Comparison of ENCODE assay signal across 31 cellular contexts in the genomic region with DNA sequence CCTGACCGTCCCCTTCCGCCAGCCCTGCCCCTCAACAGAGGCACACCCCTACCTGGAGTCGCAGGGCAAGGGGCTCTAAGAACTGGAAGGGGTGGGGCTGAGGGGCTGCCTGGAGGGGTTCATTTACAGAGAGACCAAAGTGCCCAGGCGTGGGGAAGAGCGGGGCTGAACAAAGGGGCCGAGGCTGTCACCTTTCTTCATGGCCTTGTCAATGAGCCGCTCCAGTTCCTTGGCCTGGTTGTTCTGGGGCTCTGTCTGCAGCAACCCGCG. TPM values are rescaled to one million over a fixed set of nuclear protein-coding genes. Genes with fewer than 3 reads are reported as not detected.
DNase-seq lines count a peak whose midpoint lies in the region; ATAC-seq, FAIRE-seq and TF ChIP-seq lines count a peak whose summit lies in the region.
"Had no signal": no experiment of that assay in that cellular context is flagged by ENCODE, and none has a peak within 500 bp of the region (broad histone marks: within the 10 kb centered on the region; RNA-seq: fewer than 3 reads in every experiment).

No MANE protein-coding gene starts in this region.

- no peaks in the 10 kb centered on the region for H3K36me3 ChIP-seq in breast epithelium
- peaks cover 56% of the 10 kb centered on the region for H3K36me3 ChIP-seq in K562 (ENCODE audit: control insufficient read depth, insufficient read depth, low read length)
- H3K36me3 ChIP-seq in thyroid gland = peaks cover 16% of the 10 kb centered on the region in 2 donors

- no peak for TF ChIP-seq EP300 in K562 (IDR thresholded peaks at IDR 0.05; ENCODE audit: low read length)

- H3K9me3 ChIP-seq in breast epithelium (no peaks in the 10 kb centered on the region), K562 (replicated peaks; ENCODE audit: control insufficient read depth, insufficient read depth, low read depth, low read length) (no peaks in the 10 kb centered on the region), thyroid gland (no peaks in the 10 kb centered on the region)
- H3K9me3 ChIP-seq: thoracic aorta had no signal

- intact Hi-C loops in breast epithelium (cut with DNase I; ENCODE audit: low total_unique reads) (loop anchor here (5.0 kb wide), 1 partner anchor 937 kb away; no protein-coding TSS in a partner anchor), MCF 10A (cut with micrococcal nuclease) (loop anchor here (5.0 kb wide), 1 partner anchor 42 kb away; no protein-coding TSS in a partner anchor), K562 (cut with micrococcal nuclease) (no loop called here), thyroid gland (cut with DNase I) (no loop called here)
- intact Hi-C loops in activated CD4-positive, alpha-beta memory T cell treated with anti-CD3 and anti-CD28 coated beads for 36 hours (cut with micrococcal nuclease) = no loop called here

- H3K9me3 Mint-ChIP-seq in MCF 10A (ENCODE audit: unreplicated experiment) (no peaks in the 10 kb centered on the region), neural crest cell (no peaks in the 10 kb centered on the region)
- H3K9me3 Mint-ChIP-seq in activated CD4-positive, alpha-beta memory T cell treated with anti-CD3 and anti-CD28 coated beads for 36 hours = no peaks in the 10 kb centered on the region
- H3K9me3 Mint-ChIP-seq: activated CD4-positive, alpha-beta T cell treated with anti-CD3 and anti-CD28 coated beads, Interleukin-2, amount 10 ng/mL, durations not matched to agents 7 days and 5 days; activated naive CD4-positive, alpha-beta T cell treated with anti-CD3 and anti-CD28 coated beads, Interleukin-2, amount 50 U/mL, for 24 hours; activated T-helper 1 cell treated with anti-CD3 and anti-CD28 coated beads, Interleukin-12 subunit alpha, Interleukin-12 subunit beta, Interleukin-2, Interleukin-4 antibody, amounts not matched to agents 30 ng/mL and 10 ng/mL and 1 ng/mL, durations not matched to agents 14 hours and 24 hours and 36 hours; naive thymus-derived CD4-positive, alpha-beta T cell had no signal

- TF ChIP-seq POLR2A in breast epithelium (IDR thresholded peaks at IDR 0.05) (no peak), K562 (conservative IDR thresholded peaks at IDR 0.05) (no peak), thyroid gland (IDR thresholded peaks at IDR 0.05) (no peak)

- CTCF ChIA-PET in MCF 10A (lab: Yijun Ruan, JAX) (no interaction called here), K562 (lab: Yijun Ruan, JAX; ENCODE audit: low intra/inter-chr PET ratio) (no interaction called here)
- CTCF ChIA-PET in activated CD4-positive, alpha-beta memory T cell treated with anti-CD3 and anti-CD28 coated beads for 36 hours (lab: Charles Lee) = no interaction called here

- no peak for TF ChIP-seq CTCF in breast epithelium (IDR thresholded peaks at IDR 0.05)
- TF ChIP-seq CTCF in MCF 10A (IDR thresholded peaks at IDR 0.05; ENCODE audit: unreplicated experiment) = no peak
- TF ChIP-seq CTCF in K562 (IDR thresholded peaks at IDR 0.05 in 2 of 3, conservative IDR thresholded peaks at IDR 0.05 in 1 of 3; ENCODE audit: insufficient read depth in 2 of 3, low read depth in 1 of 3, low read length in 3 of 3) = no peak
- no peak for TF ChIP-seq CTCF in neural crest cell (conservative IDR thresholded peaks at IDR 0.05)
- no peak for TF ChIP-seq CTCF in thyroid gland (IDR thresholded peaks at IDR 0.05)

- H3K27me3 ChIP-seq in breast epithelium (no peaks in the 10 kb centered on the region), K562 (ENCODE audit: control insufficient read depth in 2 of 2, insufficient read depth in 2 of 2, low read length in 2 of 2) (no peaks in the 10 kb centered on the region), thyroid gland (no peaks in the 10 kb centered on the region)

- in situ Hi-C loops in K562 (cut with MboI) = no loop called here

- peaks cover 32% of the 10 kb centered on the region for H3K79me2 ChIP-seq in K562 (ENCODE audit: control insufficient read depth, insufficient read depth, low read length)

- H3K27ac ChIP-seq in breast epithelium = peak overlapping the region; percentile 71 to 93
- peak overlapping the region; percentile 24; the same call in 1 of the 3 replicates for H3K27ac ChIP-seq in K562 (ENCODE audit: extremely low read depth, low read depth, low read length)
- peak overlapping the region in 2 of 3 donors; percentile 74 to 81 for H3K27ac ChIP-seq in thyroid gland
- H3K27ac ChIP-seq: GM23248, thoracic aorta had no signal

- ATAC-seq in K562 (no peak), GM18511 (IDR thresholded peaks at IDR 0.05; ENCODE audit: unreplicated experiment) (no peak)
- ATAC-seq: naive thymus-derived CD4-positive, alpha-beta T cell; sciatic nerve had no signal

- no peak for FAIRE-seq in K562 (lab: Jason Lieb, UNC)
- FAIRE-seq: astrocyte, keratinocyte had no signal

- 92% methylated on average over 9 of the region's 9 CpGs for WGBS in K562 (ENCODE audit: insufficient coverage, low coverage, missing lambda C conversion rate)
- WGBS in thyroid gland, 2 donors = 96 to 97% methylated on average over 7 to 9 of the region's 9 CpGs

- H3K4me2 ChIP-seq in K562 (ENCODE audit: insufficient read depth, low read length) = no peak overlapping the region

- H3K4me3 Mint-ChIP-seq in MCF 10A (ENCODE audit: unreplicated experiment) = no peak overlapping the region
- peak overlapping the region; percentile 47 for H3K4me3 Mint-ChIP-seq in neural crest cell
- no peak overlapping the region for H3K4me3 Mint-ChIP-seq in activated CD4-positive, alpha-beta memory T cell treated with anti-CD3 and anti-CD28 coated beads for 36 hours
- H3K4me3 Mint-ChIP-seq: activated CD4-positive, alpha-beta T cell treated with anti-CD3 and anti-CD28 coated beads, Interleukin-2, amount 10 ng/mL, durations not matched to agents 7 days and 5 days; activated naive CD4-positive, alpha-beta T cell treated with anti-CD3 and anti-CD28 coated beads, Interleukin-2, amount 50 U/mL, for 24 hours; activated T-helper 1 cell treated with anti-CD3 and anti-CD28 coated beads, Interleukin-12 subunit alpha, Interleukin-12 subunit beta, Interleukin-2, Interleukin-4 antibody, amounts not matched to agents 30 ng/mL and 10 ng/mL and 1 ng/mL, durations not matched to agents 14 hours and 24 hours and 36 hours had no signal

- peaks cover 7% of the 10 kb centered on the region; the same call in 1 of the 2 replicates for H4K20me1 ChIP-seq in K562 (replicated peaks; ENCODE audit: control insufficient read depth, insufficient read depth, low read length)

- no peaks in the 10 kb centered on the region for H3K27me3 Mint-ChIP-seq in MCF 10A (ENCODE audit: insufficient read depth, unreplicated experiment)
- peaks cover 2% of the 10 kb centered on the region for H3K27me3 Mint-ChIP-seq in neural crest cell (ENCODE audit: low read depth)
- H3K27me3 Mint-ChIP-seq in activated CD4-positive, alpha-beta memory T cell treated with anti-CD3 and anti-CD28 coated beads for 36 hours = no peaks in the 10 kb centered on the region
- H3K27me3 Mint-ChIP-seq: activated CD4-positive, alpha-beta T cell treated with anti-CD3 and anti-CD28 coated beads, Interleukin-2, amount 10 ng/mL, durations not matched to agents 7 days and 5 days; activated naive CD4-positive, alpha-beta T cell treated with anti-CD3 and anti-CD28 coated beads, Interleukin-2, amount 50 U/mL, for 24 hours; naive thymus-derived CD4-positive, alpha-beta T cell had no signal

- no peak for TF ChIP-seq RAD21 in K562 (CRISPR knock-in tag; conservative IDR thresholded peaks at IDR 0.05 in 1 of 2, IDR thresholded peaks at IDR 0.05 in 1 of 2)

- peak overlapping the region in 1 of 2 experiments; percentile 39; a peak in 2 of 4 replicates for H3K9ac ChIP-seq in K562 (ENCODE audit: insufficient read depth in 1 of 2, low read depth in 2 of 2, low read length in 2 of 2)
- H3K9ac ChIP-seq: GM23248 had no signal

- POLR2A ChIA-PET in MCF 10A (lab: Yijun Ruan, JAX) (no interaction called here), K562 (lab: Yijun Ruan, JAX) (no interaction called here)
- POLR2A ChIA-PET in activated CD4-positive, alpha-beta memory T cell treated with anti-CD3 and anti-CD28 coated beads for 36 hours (lab: Charles Lee) = no interaction called here

- H3K27ac Mint-ChIP-seq in MCF 10A (ENCODE audit: low read depth, unreplicated experiment) (no peak overlapping the region), neural crest cell (ENCODE audit: unreplicated experiment) (no peak overlapping the region)
- H3K27ac Mint-ChIP-seq in activated CD4-positive, alpha-beta memory T cell treated with anti-CD3 and anti-CD28 coated beads for 36 hours = no peak overlapping the region
- H3K27ac Mint-ChIP-seq: activated naive CD4-positive, alpha-beta T cell treated with anti-CD3 and anti-CD28 coated beads, Interleukin-2, amount 50 U/mL, for 24 hours; activated T-helper 1 cell treated with anti-CD3 and anti-CD28 coated beads, Interleukin-12 subunit alpha, Interleukin-12 subunit beta, Interleukin-2, Interleukin-4 antibody, amounts not matched to agents 30 ng/mL and 10 ng/mL and 1 ng/mL, durations not matched to agents 14 hours and 24 hours and 36 hours; naive thymus-derived CD4-positive, alpha-beta T cell had no signal

- no peak overlapping the region for H2AFZ ChIP-seq in K562 (ENCODE audit: low read depth, low read length)
- H2AFZ ChIP-seq: GM23248 had no signal

- BruUV-seq in MCF 10A (replicated peaks; lab: Mats Ljungman, UMichigan) (no TSS peak), K562 (replicated peaks; lab: Mats Ljungman, UMichigan) (no TSS peak)

- H3K4me1 Mint-ChIP-seq in MCF 10A (ENCODE audit: insufficient read depth, unreplicated experiment) (no peaks in the 10 kb centered on the region), neural crest cell (peaks cover 9% of the 10 kb centered on the region)
- peaks cover 10% of the 10 kb centered on the region for H3K4me1 Mint-ChIP-seq in activated CD4-positive, alpha-beta memory T cell treated with anti-CD3 and anti-CD28 coated beads for 36 hours (ENCODE audit: low read depth)

- no peaks in the 10 kb centered on the region for H3K9me1 ChIP-seq in K562 (ENCODE audit: control insufficient read depth, insufficient read depth, low read length)

- peaks cover 0 to 11% of the 10 kb centered on the region in 2 donors for H3K4me1 ChIP-seq in breast epithelium
- peaks cover 19 to 78% of the 10 kb centered on the region in 2 experiments; a peak in 4 of 5 replicates for H3K4me1 ChIP-seq in K562 (replicated peaks in 1 of 2; ENCODE audit: control insufficient read depth in 2 of 2, insufficient read depth in 2 of 2, low read length in 2 of 2)
- peaks cover 12 to 27% of the 10 kb centered on the region in 2 donors for H3K4me1 ChIP-seq in thyroid gland

- DNase-seq in breast epithelium (ENCODE audit: low spot score in 2 of 2) (no peak), MCF 10A (ENCODE audit: unreplicated experiment) (no peak), K562 (ENCODE audit: extremely low read depth in 1 of 4, low spot score in 3 of 4) (peak in 2 of 4 experiments; percentile 10 to 14), neural crest cell (ENCODE audit: low read depth, low spot score) (no peak), thyroid gland (no peak)
- no peak for DNase-seq in stimulated activated naive CD4-positive, alpha-beta T cell treated with Interleukin-2 at 50 U/mL for 16 hours (lab: John Stamatoyannopoulos, UW)
- DNase-seq in activated CD4-positive, alpha-beta memory T cell treated with anti-CD3 and anti-CD28 coated beads for 36 hours = no peak
- DNase-seq: 8988T; activated CD4-positive, alpha-beta T cell treated with anti-CD3 and anti-CD28 coated beads, Interleukin-2, amount 10 ng/mL, durations not matched to agents 7 days and 5 days; AML-193; cerebellar nuclear complex; COR-L47; effector CD8-positive, alpha-beta T cell; GM23248; mesenchymal stem cell; naive thymus-derived CD4-positive, alpha-beta T cell; NCI-H1105 treated with DMSO at 0.1 percent for 48 hours; NCI-H2029 treated with DMSO at 0.1 percent for 48 hours; NCI-H82; SHP77; T-helper 1 cell had no signal

- H3K36me3 Mint-ChIP-seq in MCF 10A (ENCODE audit: insufficient read depth, unreplicated experiment) (peaks cover 24% of the 10 kb centered on the region), neural crest cell (ENCODE audit: low read depth) (no peaks in the 10 kb centered on the region)
- H3K36me3 Mint-ChIP-seq in activated CD4-positive, alpha-beta memory T cell treated with anti-CD3 and anti-CD28 coated beads for 36 hours = peaks cover 12% of the 10 kb centered on the region
- H3K36me3 Mint-ChIP-seq: activated naive CD4-positive, alpha-beta T cell treated with anti-CD3 and anti-CD28 coated beads, Interleukin-2, amount 50 U/mL, for 24 hours had no signal

- no peak overlapping the region for H3K4me3 ChIP-seq in breast epithelium
- H3K4me3 ChIP-seq in K562 = no peak overlapping the region
- H3K4me3 ChIP-seq in thyroid gland (replicated peaks in 1 of 3) = no peak overlapping the region
- H3K4me3 ChIP-seq: GM23248, thoracic aorta had no signal

RNA-seq across cellular contexts. Expression of gene CLDN15, which starts 2.3 kb away (rescaled TPM):
- total RNA-seq in breast epithelium (10 to 100 TPM; 14.4 to 44.6 (median 17.1) TPM), MCF 10A (2022) (8.5 and 17.1 TPM in 2 replicates), K562 (2014; rRNA removed) (3.0 and 8.4 TPM in 2 replicates), K562 (2014; rRNA removed; fragmentation: Illumina TruSeq; extraction: Trizol) (3.0 and 4.0 TPM in 2 replicates), K562 (2015; rRNA removed; fragmentation: Illumina TruSeq; extraction: Trizol) (6.7 and 7.4 TPM in 2 replicates), K562 (2021) (10.0 and 10.6 TPM in 2 replicates), neural crest cell (9.1 and 10.4 TPM in 2 replicates), thyroid gland (1 to 10 TPM; 5.1 to 6.6 (median 5.8) TPM)
- total RNA-seq in K562 (2011; cell fraction: chromatin; rRNA removed; ENCODE audit: low replicate concordance) = 29.9 and 84.2 TPM in 2 replicates
- 50.8 and 63.5 TPM in 2 replicates for total RNA-seq in K562 (2011; cell fraction: nucleolus; rRNA removed)
- total RNA-seq in K562 (2011; cell fraction: nucleoplasm; rRNA removed) = 43.2 and 53.5 TPM in 2 replicates
- polyA plus RNA-seq in K562 (2011; rRNA removed) (11.6 and 16.2 TPM in 2 replicates), K562 (2014; fragmentation: Illumina TruSeq; extraction: Trizol) (10.2 and 11.1 TPM in 2 replicates), K562 (2014; fragmentation: Nextera tagmentation; extraction: Ambion mirVana) (under 1 TPM; 0.32 to 0.39 TPM), K562 (2014; rRNA removed) (14.5 and 17.9 TPM in 2 replicates)
- 15.1 and 22.0 TPM in 2 replicates for polyA plus RNA-seq in K562 (2011; cell fraction: cytosol; rRNA removed)
- polyA plus RNA-seq in K562 (2011; cell fraction: nucleus; rRNA removed) = 57.7 and 97.2 TPM in 2 replicates
- 9.7 and 19.0 TPM in 2 replicates for polyA plus RNA-seq in K562 (2012)
- 3.5 and 6.2 TPM in 2 replicates for polyA minus RNA-seq in K562 (2011; rRNA and poly(A)+ RNA removed)
- 1.4 and 4.0 TPM in 2 replicates for polyA minus RNA-seq in K562 (2011; cell fraction: cytosol; rRNA and poly(A)+ RNA removed)
- 13.4 and 17.1 TPM in 2 replicates for polyA minus RNA-seq in K562 (2011; cell fraction: nucleus; rRNA and poly(A)+ RNA removed)
- total RNA-seq in activated CD4-positive, alpha-beta memory T cell treated with anti-CD3 and anti-CD28 coated beads for 36 hours = 10 to 100 TPM; 12.2 to 13.7 TPM

RNA-seq across cellular contexts. Expression of gene FIS1, which starts 5.0 kb away (rescaled TPM):
- total RNA-seq in breast epithelium = 100 to 1,000 TPM; 252 to 432 (median 278) TPM
- total RNA-seq in MCF 10A (2022) = 213 and 221 TPM in 2 replicates
- 55.7 and 148 TPM in 2 replicates for total RNA-seq in K562 (2011; cell fraction: chromatin; rRNA removed; ENCODE audit: low replicate concordance)
- total RNA-seq in K562 (2011; cell fraction: nucleolus; rRNA removed) = 125 and 143 TPM in 2 replicates
- 76.9 and 85.1 TPM in 2 replicates for total RNA-seq in K562 (2011; cell fraction: nucleoplasm; rRNA removed)
- 197 and 221 TPM in 2 replicates for total RNA-seq in K562 (2014; rRNA removed)
- total RNA-seq in K562 (2014; rRNA removed; fragmentation: Illumina TruSeq; extraction: Trizol) = 58.7 and 95.0 TPM in 2 replicates
- total RNA-seq in K562 (2015; rRNA removed; fragmentation: Illumina TruSeq; extraction: Trizol) = 127 and 128 TPM in 2 replicates
- total RNA-seq in K562 (2021) = 144 and 145 TPM in 2 replicates
- 125 and 148 TPM in 2 replicates for polyA plus RNA-seq in K562 (2011; rRNA removed)
- 178 and 243 TPM in 2 replicates for polyA plus RNA-seq in K562 (2011; cell fraction: cytosol; rRNA removed)
- polyA plus RNA-seq in K562 (2011; cell fraction: nucleus; rRNA removed) = 96.9 and 138 TPM in 2 replicates
- polyA plus RNA-seq in K562 (2012) = 160 TPM in 2 replicates
- 151 and 157 TPM in 2 replicates for polyA plus RNA-seq in K562 (2014; fragmentation: Illumina TruSeq; extraction: Trizol)
- polyA plus RNA-seq in K562 (2014; fragmentation: Nextera tagmentation; extraction: Ambion mirVana) = 100 to 1,000 TPM in 1 of 2 experiments, 10 to 100 TPM in 1; 86.0 to 118 TPM
- polyA plus RNA-seq in K562 (2014; rRNA removed) = 247 and 257 TPM in 2 replicates
- polyA minus RNA-seq in K562 (2011; rRNA and poly(A)+ RNA removed) = 56.1 and 82.0 TPM in 2 replicates
- 31.2 and 34.7 TPM in 2 replicates for polyA minus RNA-seq in K562 (2011; cell fraction: cytosol; rRNA and poly(A)+ RNA removed)
- 30.7 and 33.5 TPM in 2 replicates for polyA minus RNA-seq in K562 (2011; cell fraction: nucleus; rRNA and poly(A)+ RNA removed)
- 104 and 106 TPM in 2 replicates for total RNA-seq in neural crest cell
- 100 to 1,000 TPM; 157 to 361 (median 297) TPM for total RNA-seq in thyroid gland
- 10 to 100 TPM; 96.1 to 98.7 TPM for total RNA-seq in activated CD4-positive, alpha-beta memory T cell treated with anti-CD3 and anti-CD28 coated beads for 36 hours

RNA-seq across cellular contexts. Expression of gene ZNHIT1, which starts 21.9 kb away (rescaled TPM):
- 100 to 1,000 TPM in 1 of 3 donors, 10 to 100 TPM in 2; 80.2 to 107 (median 91.4) TPM for total RNA-seq in breast epithelium
- total RNA-seq in MCF 10A (2022) = 63.9 and 70.9 TPM in 2 replicates
- 16.5 and 25.6 TPM in 2 replicates for total RNA-seq in K562 (2011; cell fraction: chromatin; rRNA removed; ENCODE audit: low replicate concordance)
- 34.2 and 38.5 TPM in 2 replicates for total RNA-seq in K562 (2011; cell fraction: nucleolus; rRNA removed)
- total RNA-seq in K562 (2011; cell fraction: nucleoplasm; rRNA removed) = 26.8 and 34.7 TPM in 2 replicates
- total RNA-seq in K562 (2014; rRNA removed) = 162 and 189 TPM in 2 replicates
- 34.7 and 37.7 TPM in 2 replicates for total RNA-seq in K562 (2014; rRNA removed; fragmentation: Illumina TruSeq; extraction: Trizol)
- 67.7 and 70.1 TPM in 2 replicates for total RNA-seq in K562 (2015; rRNA removed; fragmentation: Illumina TruSeq; extraction: Trizol)
- total RNA-seq in K562 (2021) = 98.3 and 110 TPM in 2 replicates
- polyA plus RNA-seq in K562 (2011; rRNA removed) = 29.6 and 38.3 TPM in 2 replicates
- polyA plus RNA-seq in K562 (2011; cell fraction: cytosol; rRNA removed) = 45.0 and 97.8 TPM in 2 replicates
- 19.6 and 28.1 TPM in 2 replicates for polyA plus RNA-seq in K562 (2011; cell fraction: nucleus; rRNA removed)
- 75.8 and 83.5 TPM in 2 replicates for polyA plus RNA-seq in K562 (2012)
- polyA plus RNA-seq in K562 (2014; fragmentation: Illumina TruSeq; extraction: Trizol) = 81.6 and 101 TPM in 2 replicates
- polyA plus RNA-seq in K562 (2014; fragmentation: Nextera tagmentation; extraction: Ambion mirVana) = 10 to 100 TPM in 1 of 2 experiments, 1 to 10 TPM in 1; 6.4 to 24.5 TPM
- polyA plus RNA-seq in K562 (2014; rRNA removed) = 132 and 140 TPM in 2 replicates
- polyA minus RNA-seq in K562 (2011; rRNA and poly(A)+ RNA removed) = 9.5 and 13.2 TPM in 2 replicates
- polyA minus RNA-seq in K562 (2011; cell fraction: cytosol; rRNA and poly(A)+ RNA removed) = 31.9 and 36.0 TPM in 2 replicates
- 5.9 and 9.7 TPM in 2 replicates for polyA minus RNA-seq in K562 (2011; cell fraction: nucleus; rRNA and poly(A)+ RNA removed)
- 53.3 and 53.7 TPM in 2 replicates for total RNA-seq in neural crest cell
- total RNA-seq in thyroid gland = 100 to 1,000 TPM in 2 of 4 donors, 10 to 100 TPM in 2; 71.5 to 141 (median 107) TPM
- 10 to 100 TPM; 40.2 to 42.8 TPM for total RNA-seq in activated CD4-positive, alpha-beta memory T cell treated with anti-CD3 and anti-CD28 coated beads for 36 hours

RNA-seq across cellular contexts. Expression of gene PLOD3, which starts 22.5 kb away (rescaled TPM):
- total RNA-seq in breast epithelium (10 to 100 TPM; 23.9 to 46.2 (median 43.2) TPM), MCF 10A (2022) (125 and 134 TPM in 2 replicates), K562 (2014; rRNA removed) (42.1 and 53.8 TPM in 2 replicates), K562 (2014; rRNA removed; fragmentation: Illumina TruSeq; extraction: Trizol) (23.5 and 24.1 TPM in 2 replicates), K562 (2015; rRNA removed; fragmentation: Illumina TruSeq; extraction: Trizol) (30.9 and 31.8 TPM in 2 replicates), K562 (2021) (101 and 103 TPM in 2 replicates), neural crest cell (86.9 and 98.0 TPM in 2 replicates), thyroid gland (10 to 100 TPM; 30.0 to 42.5 (median 32.7) TPM)
- 117 and 294 TPM in 2 replicates for total RNA-seq in K562 (2011; cell fraction: chromatin; rRNA removed; ENCODE audit: low replicate concordance)
- 263 and 303 TPM in 2 replicates for total RNA-seq in K562 (2011; cell fraction: nucleolus; rRNA removed)
- 163 and 175 TPM in 2 replicates for total RNA-seq in K562 (2011; cell fraction: nucleoplasm; rRNA removed)
- polyA plus RNA-seq in K562 (2011; rRNA removed) (19.3 and 33.5 TPM in 2 replicates), K562 (2014; fragmentation: Illumina TruSeq; extraction: Trizol) (73.6 and 76.4 TPM in 2 replicates), K562 (2014; fragmentation: Nextera tagmentation; extraction: Ambion mirVana) (1 to 10 TPM; 2.8 to 5.9 TPM), K562 (2014; rRNA removed) (50.3 and 58.9 TPM in 2 replicates)
- 28.0 and 60.3 TPM in 2 replicates for polyA plus RNA-seq in K562 (2011; cell fraction: cytosol; rRNA removed)
- polyA plus RNA-seq in K562 (2011; cell fraction: nucleus; rRNA removed) = 72.9 and 130 TPM in 2 replicates
- polyA plus RNA-seq in K562 (2012) = 79.5 and 85.6 TPM in 2 replicates
- 15.7 and 23.9 TPM in 2 replicates for polyA minus RNA-seq in K562 (2011; rRNA and poly(A)+ RNA removed)
- 39.3 and 40.8 TPM in 2 replicates for polyA minus RNA-seq in K562 (2011; cell fraction: cytosol; rRNA and poly(A)+ RNA removed)
- polyA minus RNA-seq in K562 (2011; cell fraction: nucleus; rRNA and poly(A)+ RNA removed) = 31.4 and 32.4 TPM in 2 replicates
- total RNA-seq in activated CD4-positive, alpha-beta memory T cell treated with anti-CD3 and anti-CD28 coated beads for 36 hours = 10 to 100 TPM; 37.1 to 43.4 TPM

RNA-seq across cellular contexts. Expression of gene MOGAT3, which starts 39.0 kb away (rescaled TPM):
- total RNA-seq in breast epithelium (1 to 10 TPM in 1 of 3 donors, not detected in 2; 2.6 TPM), MCF 10A (2022) (not detected in 2 replicates), K562 (2014; rRNA removed) (not detected in 2 replicates), K562 (2014; rRNA removed; fragmentation: Illumina TruSeq; extraction: Trizol) (not detected in 2 replicates), K562 (2015; rRNA removed; fragmentation: Illumina TruSeq; extraction: Trizol) (not detected in 2 replicates), K562 (2021) (not detected in 2 replicates), neural crest cell (not detected in 2 replicates), thyroid gland (not detected)
- not detected in 2 replicates for total RNA-seq in K562 (2011; cell fraction: chromatin; rRNA removed; ENCODE audit: low replicate concordance)
- total RNA-seq in K562 (2011; cell fraction: nucleolus; rRNA removed) = not detected in 2 replicates
- not detected in 2 replicates for total RNA-seq in K562 (2011; cell fraction: nucleoplasm; rRNA removed)
- polyA plus RNA-seq in K562 (2011; rRNA removed) (0.07 and 0.13 TPM in 2 replicates), K562 (2014; fragmentation: Illumina TruSeq; extraction: Trizol) (not detected in 2 replicates), K562 (2014; fragmentation: Nextera tagmentation; extraction: Ambion mirVana) (under 1 TPM; 0.07 to 0.17 TPM), K562 (2014; rRNA removed) (not detected in 2 replicates)
- polyA plus RNA-seq in K562 (2011; cell fraction: cytosol; rRNA removed) = not detected in 2 replicates
- 0.14 and 0.15 TPM in 2 replicates for polyA plus RNA-seq in K562 (2011; cell fraction: nucleus; rRNA removed)
- 0.03 TPM in 1 of 2 replicates, not detected in the other for polyA plus RNA-seq in K562 (2012)
- not detected in 2 replicates for polyA minus RNA-seq in K562 (2011; rRNA and poly(A)+ RNA removed)
- polyA minus RNA-seq in K562 (2011; cell fraction: cytosol; rRNA and poly(A)+ RNA removed) = not detected in 2 replicates
- polyA minus RNA-seq in K562 (2011; cell fraction: nucleus; rRNA and poly(A)+ RNA removed) = 0.56 TPM in 1 of 2 replicates, not detected in the other
- total RNA-seq in activated CD4-positive, alpha-beta memory T cell treated with anti-CD3 and anti-CD28 coated beads for 36 hours = not detected
- total RNA-seq: activated CD4-positive, alpha-beta T cell treated with anti-CD3 and anti-CD28 coated beads, Interleukin-2, amount 10 ng/mL, durations not matched to agents 7 days and 5 days; activated T-helper 1 cell treated with anti-CD3 and anti-CD28 coated beads, Interleukin-12 subunit alpha, Interleukin-12 subunit beta, Interleukin-2, Interleukin-4 antibody, amounts not matched to agents 30 ng/mL and 10 ng/mL and 1 ng/mL, durations not matched to agents 14 hours and 24 hours and 36 hours; astrocyte; Daoy; GM23248; naive thymus-derived CD4-positive, alpha-beta T cell; OCI-LY7; osteocyte; sciatic nerve; thoracic aorta had no signal
- polyA plus RNA-seq: GM23248; keratinocyte; naive thymus-derived CD4-positive, alpha-beta T cell had no signal

Comparison
In these comparisons a context has a peak if more than half of its experiments do, and no peak if none do; other contexts are left out.
1. H3K27ac ChIP-seq: peak in every context shown above with its lines; median percentile 82 in breast epithelium; 78 in thyroid gland; 24 in K562.
2. intact Hi-C loops: an anchor here in breast epithelium (5.0 kb wide) and MCF 10A (5.0 kb wide); none called in K562, thyroid gland and activated CD4-positive, alpha-beta memory T cell treated with anti-CD3 and anti-CD28 coated beads for 36 hours.